ENCODE assay signal across 1 cellular context in the genomic region with DNA sequence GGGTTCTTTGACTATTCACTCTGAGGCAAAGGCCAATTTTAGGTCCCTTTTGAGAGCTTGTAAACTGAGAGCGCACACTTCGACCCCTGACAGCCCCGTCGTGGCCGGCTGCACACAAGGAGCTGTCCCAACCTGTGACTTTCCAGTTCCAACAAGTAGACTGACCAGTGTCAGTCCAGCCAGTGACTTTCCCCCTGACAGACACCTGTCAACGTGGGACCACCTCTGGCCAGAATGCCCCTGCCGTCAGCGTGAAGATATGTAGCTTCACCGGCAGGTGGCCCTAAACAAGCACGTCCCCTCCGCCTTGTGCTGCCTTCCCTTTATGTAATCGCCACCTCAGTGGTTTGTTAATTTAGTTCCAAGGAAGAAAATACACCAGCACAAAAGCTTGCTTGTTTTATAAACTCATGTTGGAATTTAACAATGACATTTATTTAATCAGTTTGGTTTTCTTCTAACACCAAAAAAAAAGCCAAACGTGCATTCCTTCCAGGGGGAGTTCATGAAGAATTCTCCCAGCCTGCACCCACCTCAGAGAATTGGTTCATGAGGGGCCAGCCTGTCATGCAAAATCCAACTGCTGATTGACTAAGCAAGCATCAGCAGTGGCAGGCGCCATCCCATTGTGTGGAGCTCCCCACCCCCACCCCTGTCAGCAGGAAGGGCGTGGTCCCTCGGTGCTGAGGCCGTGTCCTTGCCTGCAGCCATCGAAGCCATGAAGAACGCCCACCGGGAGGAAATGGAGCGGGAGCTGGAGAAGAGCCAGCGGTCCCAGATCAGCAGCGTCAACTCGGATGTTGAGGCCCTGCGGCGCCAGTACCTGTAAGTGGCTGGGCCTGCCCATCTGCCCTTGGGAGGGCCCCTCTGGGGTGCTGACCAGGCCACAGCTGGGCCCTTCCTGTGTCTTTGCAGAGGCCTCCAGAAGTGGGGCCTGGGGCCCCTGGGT.
TF ChIP-seq lines count a peak whose summit lies in the region.

No MANE protein-coding gene starts in this region.

TF ChIP-seq in GM12878, 131 proteins besides CTCF, POLR2A, EP300 and RAD21:
- TF ChIP-seq MTA3 (IDR thresholded peaks at IDR 0.05; ENCODE audit: borderline replicate concordance, low read length) (no peak), DPF2 (IDR thresholded peaks at IDR 0.05) (no peak), PAX5 (IDR thresholded peaks at IDR 0.05; ENCODE audit: borderline replicate concordance, low read depth, low read length) (0 out of 2 replicates have a peak, but pooled peaks have one; percentile 20), PBX3 (IDR thresholded peaks at IDR 0.05; ENCODE audit: insufficient replicate concordance, low read depth, low read length) (no peak)
